In genomic region chr3:53185761-53186465, GRCh38 we compare ENCODE assay signal across 27 cellular contexts. TPM values are rescaled to one million over a fixed set of nuclear protein-coding genes. Genes with fewer than 3 reads are reported as not detected.
"Had no signal": no experiment of that assay in that cellular context is flagged by ENCODE, and none has a peak within 500 bp of the region (broad histone marks: within the 10 kb centered on the region; RNA-seq: fewer than 3 reads in every experiment).

No MANE protein-coding gene starts in this region.

- DNase-seq: activated CD4-positive, alpha-beta T cell treated with anti-CD3 and anti-CD28 coated beads for 48 hours; activated CD4-positive, alpha-beta T cell treated with anti-CD3 and anti-CD28 coated beads, Interleukin-2, amount 50 U/mL, for 48 hours; activated CD8-positive, alpha-beta memory T cell treated with anti-CD3 and anti-CD28 coated beads for 24 hours; activated effector memory CD4-positive, alpha-beta T cell treated with Interleukin-2 at 50 U/mL for 16 hours; activated naive CD4-positive, alpha-beta T cell treated with Interleukin-2 at 50 U/mL for 16 hours; anterior cingulate cortex; cerebellar nuclear complex; foreskin keratinocyte; heart right ventricle; kidney glomerular epithelial cell; naive B cell; nucleus accumbens; stimulated activated CD4-positive, alpha-beta T cell treated with anti-CD3 and anti-CD28 coated beads, Interleukin-15, amount 100 ng/mL, for 24 hours; stimulated activated CD4-positive, alpha-beta T cell treated with anti-CD3 and anti-CD28 coated beads, Interleukin-2, amount 100 ng/mL, for 24 hours; stimulated activated naive CD4-positive, alpha-beta T cell treated with Interleukin-2 at 50 U/mL for 16 hours; substantia nigra; T-helper 1 cell; uterus; WERI-Rb-1 had no signal

- H3K9ac ChIP-seq: parathyroid adenoma had no signal

- H3K9me3 ChIP-seq: esophagus muscularis mucosa, heart right ventricle, psoas muscle, uterus had no signal

- H3K4me3 ChIP-seq: esophagus muscularis mucosa, heart right ventricle, psoas muscle, smooth muscle cell, uterus had no signal

- H3K4me2 ChIP-seq: smooth muscle cell had no signal

- ATAC-seq: activated CD4-positive, CD25-positive, alpha-beta regulatory T cell treated with anti-CD3 and anti-CD28 coated beads, Interleukin-2, amount 50 U/mL, for 24 hours; foreskin keratinocyte; heart right ventricle; left lobe of liver; psoas muscle had no signal

- H3K4me1 ChIP-seq: esophagus muscularis mucosa, foreskin keratinocyte, heart right ventricle, parathyroid adenoma, psoas muscle, uterus had no signal

- H2AFZ ChIP-seq: parathyroid adenoma had no signal

- H3K27ac ChIP-seq: esophagus muscularis mucosa, foreskin keratinocyte, heart right ventricle, parathyroid adenoma, psoas muscle, uterus, WERI-Rb-1 had no signal

- H3K36me3 ChIP-seq: uterus had no signal

- H3K27me3 ChIP-seq: esophagus muscularis mucosa, foreskin keratinocyte, heart right ventricle, uterus had no signal

- FAIRE-seq: bronchial epithelial cell had no signal

RNA-seq across cellular contexts. Expression of gene PRKCD, which starts 24.9 kb away (rescaled TPM):
- polyA plus RNA-seq: neural cell had no signal
